ENCODE assay signal across 9 cellular contexts in genomic region chr10:129958118-129958685, GRCh38. TPM values are rescaled to one million over a fixed set of nuclear protein-coding genes. Genes with fewer than 3 reads are reported as not detected.
DNase-seq lines count a peak whose midpoint lies in the region; ATAC-seq and TF ChIP-seq lines count a peak whose summit lies in the region.
"Had no signal": no experiment of that assay in that cellular context is flagged by ENCODE, and none has a peak within 500 bp of the region (broad histone marks: within the 10 kb centered on the region; RNA-seq: fewer than 3 reads in every experiment).

No MANE protein-coding gene starts in this region.

- H3K27me3 ChIP-seq in CD8-positive, alpha-beta memory T cell (ENCODE audit: insufficient read depth, low read length, poor library complexity, severe bottlenecking) = peaks cover 56% of the 10 kb centered on the region
- peaks cover 12 to 71% (median 62%) of the 10 kb centered on the region in 3 experiments for H3K27me3 ChIP-seq in neuronal stem cell (ENCODE audit: control insufficient read depth in 3 of 3, insufficient read depth in 3 of 3, low read depth in 1 of 3, low read length in 3 of 3)
- H3K27me3 ChIP-seq in upper lobe of right lung = peaks cover 100% of the 10 kb centered on the region

- no peak overlapping the region for H3K4ac ChIP-seq in neuronal stem cell (ENCODE audit: low read length)

- peak overlapping the region in 1 of 8 donors; percentile 39 for H3K27ac Mint-ChIP-seq in CD8-positive, alpha-beta memory T cell
- peak overlapping the region in 2 of 3 donors; percentile 67 to 68 for H3K27ac Mint-ChIP-seq in IgD-negative memory B cell
- no peak overlapping the region for H3K27ac Mint-ChIP-seq in endothelial cell (ENCODE audit: unreplicated experiment)

- intact Hi-C loops in upper lobe of right lung (cut with DNase I) = no loop called here

- peaks cover 0 to 19% (median 11%) of the 10 kb centered on the region in 5 donors for H3K9me3 Mint-ChIP-seq in CD8-positive, alpha-beta memory T cell
- peaks cover 0 to 10% (median 0%) of the 10 kb centered on the region in 3 donors for H3K9me3 Mint-ChIP-seq in IgD-negative memory B cell
- no peaks in the 10 kb centered on the region for H3K9me3 Mint-ChIP-seq in endothelial cell (ENCODE audit: unreplicated experiment)

- no peak overlapping the region for H2AK5ac ChIP-seq in neuronal stem cell (ENCODE audit: low read depth, low read length)

- no peak overlapping the region for H2BK15ac ChIP-seq in neuronal stem cell (ENCODE audit: low read length)

- H3K4me1 Mint-ChIP-seq in CD8-positive, alpha-beta memory T cell = peaks cover 18 to 36% (median 33%) of the 10 kb centered on the region in 3 donors
- peaks cover 5 to 11% (median 10%) of the 10 kb centered on the region in 3 donors for H3K4me1 Mint-ChIP-seq in IgD-negative memory B cell
- H3K4me1 Mint-ChIP-seq in endothelial cell (ENCODE audit: unreplicated experiment) = peaks cover 23% of the 10 kb centered on the region

- H3K9ac ChIP-seq in neuronal stem cell (ENCODE audit: low read depth, low read length, poor library complexity) = no peak overlapping the region

- H3K9me3 ChIP-seq in CD8-positive, alpha-beta memory T cell (ENCODE audit: low read length) = no peaks in the 10 kb centered on the region
- H3K9me3 ChIP-seq in neuronal stem cell (replicated peaks in 1 of 2; ENCODE audit: control insufficient read depth in 2 of 2, insufficient read depth in 1 of 2, low read depth in 1 of 2, low read length in 2 of 2) (no peaks in the 10 kb centered on the region), upper lobe of right lung (no peaks in the 10 kb centered on the region)

- TF ChIP-seq CTCF in endothelial cell (IDR thresholded peaks at IDR 0.05; ENCODE audit: unreplicated experiment) (no peak), upper lobe of right lung (IDR thresholded peaks at IDR 0.05) (no peak)

- H2AFZ ChIP-seq in neuronal stem cell (ENCODE audit: low read length) = peak overlapping the region; percentile 90

- no peaks in the 10 kb centered on the region for H3K79me1 ChIP-seq in neuronal stem cell (ENCODE audit: low read depth, low read length)

- no peak overlapping the region for H3K14ac ChIP-seq in neuronal stem cell (ENCODE audit: low read length)

- CTCF ChIA-PET in CD8-positive, alpha-beta memory T cell (lab: Charles Lee) = interaction anchor here (1.3 kb wide), 1 partner anchor 69 kb away, joined by 3 read pairs; no protein-coding TSS in a partner anchor

- H3K4me3 ChIP-seq in CD8-positive, alpha-beta memory T cell (ENCODE audit: low read length) = no peak overlapping the region
- peak overlapping the region; percentile 29 to 31 for H3K4me3 ChIP-seq in neuronal stem cell (ENCODE audit: low read length in 2 of 2)
- no peak overlapping the region for H3K4me3 ChIP-seq in upper lobe of right lung

- H2BK120ac ChIP-seq in neuronal stem cell (ENCODE audit: low read depth, low read length) = no peak overlapping the region

- H3K4me2 ChIP-seq in neuronal stem cell (ENCODE audit: insufficient read depth, low read length, poor library complexity, severe bottlenecking) = peak overlapping the region; percentile 66

- no peak for DNase-seq in CD8-positive, alpha-beta memory T cell
- DNase-seq in endothelial cell (ENCODE audit: low spot score) (no peak), neuronal stem cell (ENCODE audit: low spot score) (peak; percentile 49), GOT3 (lab: John Stamatoyannopoulos, UW) (no peak), upper lobe of right lung (no peak), glomerular visceral epithelial cell (ENCODE audit: extremely low spot score) (no peak)
- DNase-seq in activated effector memory CD4-positive, alpha-beta T cell treated with Interleukin-2 at 50 U/mL for 16 hours = no peak
- DNase-seq: MM.1S had no signal

- H3K27me3 Mint-ChIP-seq in CD8-positive, alpha-beta memory T cell = peaks cover 70 to 88% of the 10 kb centered on the region in 2 donors
- H3K27me3 Mint-ChIP-seq in IgD-negative memory B cell (peaks cover 44% of the 10 kb centered on the region), endothelial cell (ENCODE audit: unreplicated experiment) (peaks cover 32% of the 10 kb centered on the region)

- no peak overlapping the region for H3K23ac ChIP-seq in neuronal stem cell (ENCODE audit: low read depth, low read length, poor library complexity)

- no peak overlapping the region for H2BK12ac ChIP-seq in neuronal stem cell (ENCODE audit: low read length)

- no peak for ATAC-seq in upper lobe of right lung

- H3K4me1 ChIP-seq in CD8-positive, alpha-beta memory T cell (ENCODE audit: insufficient read depth, low read length) = peaks cover 17% of the 10 kb centered on the region
- peaks cover 12 to 17% of the 10 kb centered on the region in 2 donors for H3K4me1 ChIP-seq in neuronal stem cell (ENCODE audit: control insufficient read depth in 2 of 2, insufficient read depth in 1 of 2, low read depth in 1 of 2, low read length in 2 of 2)
- peaks cover 7% of the 10 kb centered on the region for H3K4me1 ChIP-seq in upper lobe of right lung

- H2BK5ac ChIP-seq in neuronal stem cell (ENCODE audit: low read length) = no peak overlapping the region

- no peak overlapping the region for H4K8ac ChIP-seq in neuronal stem cell (ENCODE audit: low read depth, low read length)

- H4K91ac ChIP-seq in neuronal stem cell (ENCODE audit: low read depth, low read length, poor library complexity) = no peak overlapping the region

- peak overlapping the region in 6 of 7 donors; percentile 34 to 76 (median 55) for H3K4me3 Mint-ChIP-seq in CD8-positive, alpha-beta memory T cell
- H3K4me3 Mint-ChIP-seq in IgD-negative memory B cell = peak overlapping the region in 3 of 4 donors; percentile 4 to 76 (median 36)
- peak overlapping the region; percentile 73 for H3K4me3 Mint-ChIP-seq in endothelial cell (ENCODE audit: unreplicated experiment)

- no peaks in the 10 kb centered on the region for H3K36me3 ChIP-seq in CD8-positive, alpha-beta memory T cell (ENCODE audit: insufficient read depth, low read length)
- H3K36me3 ChIP-seq in neuronal stem cell (replicated peaks in 1 of 2; ENCODE audit: control insufficient read depth in 2 of 2, insufficient read depth in 2 of 2, low read length in 2 of 2) = no peaks in the 10 kb centered on the region
- no peaks in the 10 kb centered on the region for H3K36me3 ChIP-seq in upper lobe of right lung

- POLR2A ChIA-PET in CD8-positive, alpha-beta memory T cell (lab: Charles Lee) = no interaction called here

- H3K36me3 Mint-ChIP-seq in CD8-positive, alpha-beta memory T cell = peaks cover 0 to 6% (median 2%) of the 10 kb centered on the region in 3 donors
- no peaks in the 10 kb centered on the region for H3K36me3 Mint-ChIP-seq in IgD-negative memory B cell
- peaks cover 13% of the 10 kb centered on the region for H3K36me3 Mint-ChIP-seq in endothelial cell (ENCODE audit: low read depth, unreplicated experiment)

- no peak overlapping the region for H3K27ac ChIP-seq in CD8-positive, alpha-beta memory T cell (ENCODE audit: low read depth, low read length)
- H3K27ac ChIP-seq in neuronal stem cell (replicated peaks; ENCODE audit: low read length) (no peak overlapping the region), upper lobe of right lung (no peak overlapping the region)

- no CpG with 5 or more reads among the region's 20 CpGs for WGBS in neuronal stem cell (ENCODE audit: extremely low coverage in 2 of 2, insufficient read length in 2 of 2, insufficient replicate concordance in 1 of 2), 2 donors

- H3K18ac ChIP-seq in neuronal stem cell (ENCODE audit: low read length) = no peak overlapping the region

RNA-seq across cellular contexts. Expression of gene EBF3, which starts 5.9 kb away (rescaled TPM):
- not detected for total RNA-seq in CD8-positive, alpha-beta memory T cell
- not detected for polyA plus RNA-seq in CD8-positive, alpha-beta memory T cell
- polyA plus RNA-seq in IgD-negative memory B cell = not detected
- total RNA-seq in endothelial cell (ENCODE audit: unreplicated experiment) = 1.3 TPM
- polyA plus RNA-seq in neuronal stem cell (2013, experiment 1 of 2) = 3.3 TPM
- 3.1 TPM for polyA plus RNA-seq in neuronal stem cell (2013, experiment 2 of 2)
- total RNA-seq in upper lobe of right lung = 0.20 TPM

Comparison
In these comparisons a context has a peak if more than half of its experiments do, and no peak if none do; other contexts are left out.
1. H3K4me3 ChIP-seq: peak in neuronal stem cell (2 of 2); none in CD8-positive, alpha-beta memory T cell (single experiment) and upper lobe of right lung (single experiment).
2. Peak in every context shown above with its lines, with median percentiles within 50 percentile points of each other: H3K4me3 Mint-ChIP-seq.